11 cellular contexts compared by ENCODE assay signal in the genomic region with DNA sequence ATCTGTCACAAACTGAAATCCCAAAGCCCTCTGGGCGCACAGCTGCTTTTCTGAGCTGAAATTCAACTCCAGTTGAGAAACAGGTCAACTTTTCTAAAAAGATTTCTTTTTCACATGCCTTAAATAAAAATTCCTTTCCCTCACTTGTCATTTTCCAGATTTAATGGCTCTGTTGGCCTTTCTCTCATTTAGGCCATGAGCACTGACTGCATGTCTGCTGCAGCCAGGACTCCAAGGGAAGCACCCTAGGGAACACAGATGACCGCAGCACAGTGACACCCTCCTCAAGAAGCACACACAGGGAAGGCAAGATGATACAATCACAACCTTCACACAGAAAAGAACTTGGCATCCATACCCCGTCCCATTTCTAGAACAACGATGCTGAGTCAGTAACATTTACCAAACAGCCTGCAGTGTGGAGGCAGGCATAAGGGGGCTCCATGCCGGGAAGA. TPM values are rescaled to one million over a fixed set of nuclear protein-coding genes. Genes with fewer than 3 reads are reported as not detected.
DNase-seq lines count a peak whose midpoint lies in the region; TF ChIP-seq lines count a peak whose summit lies in the region.
"Had no signal": no experiment of that assay in that cellular context is flagged by ENCODE, and none has a peak within 500 bp of the region (broad histone marks: within the 10 kb centered on the region; RNA-seq: fewer than 3 reads in every experiment).

No MANE protein-coding gene starts in this region.

- intact Hi-C loops in cardiac septum (cut with DNase I) (no loop called here), sigmoid colon (cut with DNase I) (no loop called here)

- H3K36me3 ChIP-seq in brain microvascular endothelial cell (replicated peaks) (peaks cover 4% of the 10 kb centered on the region), sigmoid colon (no peaks in the 10 kb centered on the region)
- H3K36me3 ChIP-seq: HAP-1 had no signal

- H3K4me3 ChIP-seq in brain microvascular endothelial cell (ENCODE audit: low read depth, low read length) (peak overlapping the region; percentile 15), sigmoid colon (peak overlapping the region in 2 of 4 donors; percentile 0 to 11)
- H3K4me3 ChIP-seq: HAP-1 had no signal

- 73 to 87% methylated on average over 5 of the region's 5 CpGs for WGBS in sigmoid colon, 2 donors

- no peak for TF ChIP-seq CTCF in brain microvascular endothelial cell (IDR thresholded peaks at IDR 0.05; ENCODE audit: low read depth, low read length, missing control alignments)
- no peak for TF ChIP-seq CTCF in sigmoid colon (IDR thresholded peaks at IDR 0.05)

- H3K27me3 ChIP-seq in brain microvascular endothelial cell (replicated peaks) (no peaks in the 10 kb centered on the region), sigmoid colon (no peaks in the 10 kb centered on the region)

- TF ChIP-seq POLR2A in sigmoid colon (IDR thresholded peaks at IDR 0.05) = no peak

- H3K27ac ChIP-seq in brain microvascular endothelial cell = peak overlapping the region; percentile 87
- peak overlapping the region; percentile 73 to 94 (median 82) for H3K27ac ChIP-seq in sigmoid colon

- in situ Hi-C loops in brain microvascular endothelial cell (cut with HindIII; ENCODE audit: low pct_ligation_motif_present, low sequenced_read_pairs) = no loop called here

- no peaks in the 10 kb centered on the region for H3K9me3 ChIP-seq in sigmoid colon
- H3K9me3 ChIP-seq: HAP-1 had no signal

- DNase-seq in GM03348 (ENCODE audit: low spot score) (peak; percentile 55), brain microvascular endothelial cell (no peak), cardiac septum (ENCODE audit: low spot score) (peak; percentile 66), sigmoid colon (no peak), COR-L47 (lab: John Stamatoyannopoulos, UW) (no peak), NCI-H774 (lab: John Stamatoyannopoulos, UW) (no peak), COLO829 (ENCODE audit: low spot score) (no peak)
- DNase-seq in activated naive CD4-positive, alpha-beta T cell treated with Interleukin-2 at 50 U/mL for 16 hours = no peak
- DNase-seq: activated CD4-positive, alpha-beta memory T cell treated with anti-CD3 and anti-CD28 coated beads for 36 hours; NCI-H1436 treated with DMSO at 0.1 percent for 48 hours had no signal

- TF ChIP-seq EP300 in sigmoid colon (IDR thresholded peaks at IDR 0.05) = no peak

- H3K4me1 ChIP-seq in sigmoid colon = peaks cover 0 to 100% (median 94%) of the 10 kb centered on the region in 4 donors

RNA-seq across cellular contexts. Expression of a gene that starts 34.2 kb away (rescaled TPM):
- total RNA-seq in cardiac septum = 8.7 TPM
- total RNA-seq in sigmoid colon = 10 to 100 TPM; 24.0 to 51.3 (median 38.2) TPM
- 10 to 100 TPM in 1 of 3 donors, 1 to 10 TPM in 2; 7.6 to 14.5 (median 9.6) TPM for polyA plus RNA-seq in sigmoid colon

Comparison
In these comparisons a context has a peak if more than half of its experiments do, and no peak if none do; other contexts are left out.
1. DNase-seq: peak in GM03348 (single experiment) and cardiac septum (single experiment); none in brain microvascular endothelial cell (single experiment), sigmoid colon (single experiment), COR-L47 (single experiment), NCI-H774 (single experiment), activated naive CD4-positive, alpha-beta T cell treated with Interleukin-2 at 50 U/mL for 16 hours (single experiment) and COLO829 (single experiment).